In genomic region chr13:48634631-48635030, GRCh38 we compare ENCODE assay signal across 26 cellular contexts.
"Had no signal": no experiment of that assay in that cellular context is flagged by ENCODE, and none has a peak within 500 bp of the region (broad histone marks: within the 10 kb centered on the region; RNA-seq: fewer than 3 reads in every experiment).

No MANE protein-coding gene starts in this region.

- H3K4me1 ChIP-seq: psoas muscle, right lobe of liver, thyroid gland, upper lobe of left lung, vagina had no signal

- ATAC-seq: naive thymus-derived CD8-positive, alpha-beta T cell; natural killer cell treated with Interleukin-12 subunit alpha and Interleukin-12 subunit beta and Interleukin-15 and Interleukin-18, amount 100 ng/mL, for 72 hours; pancreas; psoas muscle; right cardiac atrium; stimulated activated effector memory CD8-positive, alpha-beta T cell treated with anti-CD3 and anti-CD28 coated beads, Interleukin-12 subunit alpha, Interleukin-12 subunit beta, amount 100 ng/mL, for 72 hours; stimulated activated naive CD8-positive, alpha-beta T cell treated with anti-CD3 and anti-CD28 coated beads, Interleukin-15, amount 100 ng/mL, for 72 hours; stimulated activated naive CD8-positive, alpha-beta T cell treated with anti-CD3 and anti-CD28 coated beads, Interleukin-15, Interleukin-2, amounts not matched to agents 100 U/mL and 50 U/mL, for 24 hours had no signal

- H3K9me3 ChIP-seq: neutrophil, pancreas, right lobe of liver, thyroid gland, vagina had no signal

- H3K27ac ChIP-seq: neutrophil, pancreas, psoas muscle, right lobe of liver, sigmoid colon, thoracic aorta, thyroid gland, tibial nerve, upper lobe of left lung, vagina had no signal

- H3K36me3 ChIP-seq: neutrophil, pancreas, right lobe of liver, sigmoid colon, thoracic aorta, thyroid gland, tibial nerve, upper lobe of left lung, vagina had no signal

- FAIRE-seq: pancreas, urothelium cell line had no signal

- DNase-seq: naive thymus-derived CD8-positive, alpha-beta T cell; nephron progenitor cell; nucleus accumbens; pancreas; psoas muscle; sigmoid colon; small intestine; stimulated activated CD4-positive, alpha-beta T cell treated with anti-CD3 and anti-CD28 coated beads, Interleukin-15, amount 100 ng/mL, for 24 hours; stimulated activated CD4-positive, alpha-beta T cell treated with anti-CD3 and anti-CD28 coated beads, Interleukin-2, amount 100 ng/mL, for 24 hours; stimulated activated CD4-positive, alpha-beta T cell treated with anti-CD3 and anti-CD28 coated beads, Interleukin-2, amount 100 ng/mL, for 48 hours; stimulated activated CD4-positive, alpha-beta T cell treated with anti-CD3 and anti-CD28 coated beads, Interleukin-4, amount 100 ng/mL, for 24 hours; stimulated activated naive CD4-positive, alpha-beta T cell; stimulated activated naive CD8-positive, alpha-beta T cell treated with anti-CD3 and anti-CD28 coated beads, Interleukin-15, amount 100 ng/mL, for 72 hours; stimulated activated naive CD8-positive, alpha-beta T cell treated with anti-CD3 and anti-CD28 coated beads, Interleukin-15, Interleukin-2, amounts not matched to agents 100 U/mL and 50 U/mL, for 24 hours; thyroid gland; trophoblast cell had no signal

- H3K4me3 ChIP-seq: pancreas, psoas muscle, right lobe of liver, sigmoid colon, thoracic aorta, thyroid gland, tibial nerve, upper lobe of left lung, vagina had no signal

- H3K27me3 ChIP-seq: neutrophil, pancreas, right lobe of liver, sigmoid colon, thyroid gland, tibial nerve, upper lobe of left lung, vagina had no signal
